1 cellular context compared by ENCODE assay signal in the genomic region with DNA sequence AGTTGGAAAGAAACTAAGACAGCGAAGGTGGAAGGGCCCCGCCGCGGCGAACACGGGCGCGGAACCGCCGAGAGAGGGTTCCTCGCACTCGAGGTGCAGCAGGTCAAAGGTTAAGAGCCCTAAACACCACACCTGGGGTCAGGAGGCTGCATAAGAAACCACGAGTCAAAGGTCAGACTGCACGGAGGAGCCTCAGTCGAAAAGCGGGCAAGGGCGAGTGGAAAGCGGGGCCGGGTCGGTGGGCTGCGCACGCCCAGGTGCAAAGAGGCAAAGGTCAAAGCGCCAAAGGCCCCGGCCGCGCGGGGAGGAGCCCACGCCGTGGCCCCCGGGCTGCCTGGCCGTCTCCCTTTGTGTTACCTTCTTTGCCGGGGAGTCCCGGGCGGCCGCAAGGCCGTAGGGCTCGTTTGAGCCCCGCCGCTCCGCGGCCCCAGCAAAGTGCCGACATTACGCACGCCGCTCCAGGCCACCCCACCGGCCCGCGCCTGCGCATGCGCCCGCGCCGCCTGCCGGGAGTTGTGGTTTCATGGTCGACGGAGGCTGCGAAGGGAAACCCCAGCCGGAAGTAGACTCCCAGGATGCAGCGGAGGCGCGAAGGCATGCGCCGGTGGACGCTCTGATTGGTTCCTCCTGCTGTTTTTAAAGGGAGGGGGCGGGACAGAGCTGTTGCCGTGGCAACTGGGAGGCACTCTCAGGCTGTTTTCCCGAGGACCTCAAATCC.
A peak's percentile ranks its signal among the peaks of the same experiment; 100 is the strongest.
TF ChIP-seq lines count a peak whose summit lies in the region.

A gene (minus strand): TSS at position 470 of the 718 bp plus-strand sequence. CDS start 25 bp downstream, at position 445.

TF ChIP-seq in HepG2, 621 proteins besides CTCF, POLR2A, EP300 and RAD21 (continued from another document):
- TF ChIP-seq, protein P1, sequence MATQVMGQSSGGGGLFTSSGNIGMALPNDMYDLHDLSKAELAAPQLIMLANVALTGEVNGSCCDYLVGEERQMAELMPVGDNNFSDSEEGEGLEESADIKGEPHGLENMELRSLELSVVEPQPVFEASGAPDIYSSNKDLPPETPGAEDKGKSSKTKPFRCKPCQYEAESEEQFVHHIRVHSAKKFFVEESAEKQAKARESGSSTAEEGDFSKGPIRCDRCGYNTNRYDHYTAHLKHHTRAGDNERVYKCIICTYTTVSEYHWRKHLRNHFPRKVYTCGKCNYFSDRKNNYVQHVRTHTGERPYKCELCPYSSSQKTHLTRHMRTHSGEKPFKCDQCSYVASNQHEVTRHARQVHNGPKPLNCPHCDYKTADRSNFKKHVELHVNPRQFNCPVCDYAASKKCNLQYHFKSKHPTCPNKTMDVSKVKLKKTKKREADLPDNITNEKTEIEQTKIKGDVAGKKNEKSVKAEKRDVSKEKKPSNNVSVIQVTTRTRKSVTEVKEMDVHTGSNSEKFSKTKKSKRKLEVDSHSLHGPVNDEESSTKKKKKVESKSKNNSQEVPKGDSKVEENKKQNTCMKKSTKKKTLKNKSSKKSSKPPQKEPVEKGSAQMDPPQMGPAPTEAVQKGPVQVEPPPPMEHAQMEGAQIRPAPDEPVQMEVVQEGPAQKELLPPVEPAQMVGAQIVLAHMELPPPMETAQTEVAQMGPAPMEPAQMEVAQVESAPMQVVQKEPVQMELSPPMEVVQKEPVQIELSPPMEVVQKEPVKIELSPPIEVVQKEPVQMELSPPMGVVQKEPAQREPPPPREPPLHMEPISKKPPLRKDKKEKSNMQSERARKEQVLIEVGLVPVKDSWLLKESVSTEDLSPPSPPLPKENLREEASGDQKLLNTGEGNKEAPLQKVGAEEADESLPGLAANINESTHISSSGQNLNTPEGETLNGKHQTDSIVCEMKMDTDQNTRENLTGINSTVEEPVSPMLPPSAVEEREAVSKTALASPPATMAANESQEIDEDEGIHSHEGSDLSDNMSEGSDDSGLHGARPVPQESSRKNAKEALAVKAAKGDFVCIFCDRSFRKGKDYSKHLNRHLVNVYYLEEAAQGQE (IDR thresholded peaks at IDR 0.05; ENCODE audit: borderline replicate concordance in 1 of 2, low read depth in 1 of 2, low read length in 2 of 2), result no peak
- no peak for TF ChIP-seq PITX1 (CRISPR knock-in tag; IDR thresholded peaks at IDR 0.05)
- no peak for TF ChIP-seq SETDB1 (CRISPR knock-in tag; IDR thresholded peaks at IDR 0.05; ENCODE audit: borderline replicate concordance)
- TF ChIP-seq ZNF24 (IDR thresholded peaks at IDR 0.05), result no peak
- TF ChIP-seq, protein P2, sequence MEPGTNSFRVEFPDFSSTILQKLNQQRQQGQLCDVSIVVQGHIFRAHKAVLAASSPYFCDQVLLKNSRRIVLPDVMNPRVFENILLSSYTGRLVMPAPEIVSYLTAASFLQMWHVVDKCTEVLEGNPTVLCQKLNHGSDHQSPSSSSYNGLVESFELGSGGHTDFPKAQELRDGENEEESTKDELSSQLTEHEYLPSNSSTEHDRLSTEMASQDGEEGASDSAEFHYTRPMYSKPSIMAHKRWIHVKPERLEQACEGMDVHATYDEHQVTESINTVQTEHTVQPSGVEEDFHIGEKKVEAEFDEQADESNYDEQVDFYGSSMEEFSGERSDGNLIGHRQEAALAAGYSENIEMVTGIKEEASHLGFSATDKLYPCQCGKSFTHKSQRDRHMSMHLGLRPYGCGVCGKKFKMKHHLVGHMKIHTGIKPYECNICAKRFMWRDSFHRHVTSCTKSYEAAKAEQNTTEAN (CRISPR knock-in tag; conservative IDR thresholded peaks at IDR 0.05), result 0 out of 2 replicates have a peak, but pooled peaks have one; percentile 38
